ENCODE assay signal across 12 cellular contexts in genomic region chr5:160450164-160450932, GRCh38. TPM values are rescaled to one million over a fixed set of nuclear protein-coding genes. Genes with fewer than 3 reads are reported as not detected.
DNase-seq lines count a peak whose midpoint lies in the region; ATAC-seq, FAIRE-seq and TF ChIP-seq lines count a peak whose summit lies in the region.
"Had no signal": no experiment of that assay in that cellular context is flagged by ENCODE, and none has a peak within 500 bp of the region (broad histone marks: within the 10 kb centered on the region; RNA-seq: fewer than 3 reads in every experiment).

No MANE protein-coding gene starts in this region.

- H3K27ac ChIP-seq in BLaER1 treated with 17β-estradiol and CSF1 and Interleukin-3, amounts not matched to agents 10 nM and 100 nM = no peak overlapping the region
- no peak overlapping the region for H3K27ac ChIP-seq in gastroesophageal sphincter
- H3K27ac ChIP-seq: adrenal gland, dorsolateral prefrontal cortex had no signal

- 78 to 82% methylated on average over 8 to 9 of the region's 9 CpGs for WGBS in gastroesophageal sphincter (ENCODE audit: low coverage in 1 of 2), 2 donors

- FAIRE-seq in GM19239 (lab: Jason Lieb, UNC) = peak; percentile 94
- FAIRE-seq: small intestine had no signal

- H3K4me3 ChIP-seq in BLaER1 treated with 17β-estradiol and CSF1 and Interleukin-3, amounts not matched to agents 10 nM and 100 nM = no peak overlapping the region
- H3K4me3 ChIP-seq in gastroesophageal sphincter = no peak overlapping the region
- H3K4me3 ChIP-seq: adrenal gland, dorsolateral prefrontal cortex had no signal

- no peak for TF ChIP-seq EP300 in gastroesophageal sphincter (IDR thresholded peaks at IDR 0.05)

- no peak for TF ChIP-seq CTCF in gastroesophageal sphincter (IDR thresholded peaks at IDR 0.05)

- no peak overlapping the region for H3K9ac ChIP-seq in BLaER1 treated with 17β-estradiol and CSF1 and Interleukin-3, amounts not matched to agents 10 nM and 100 nM

- TF ChIP-seq POLR2A in gastroesophageal sphincter (IDR thresholded peaks at IDR 0.05) = no peak

- H4K20me1 ChIP-seq in BLaER1 treated with 17β-estradiol and CSF1 and Interleukin-3, amounts not matched to agents 10 nM and 100 nM = no peaks in the 10 kb centered on the region

- H3K27me3 ChIP-seq in BLaER1 treated with 17β-estradiol and CSF1 and Interleukin-3, amounts not matched to agents 10 nM and 100 nM = no peaks in the 10 kb centered on the region
- peaks cover 5% of the 10 kb centered on the region for H3K27me3 ChIP-seq in gastroesophageal sphincter
- H3K27me3 ChIP-seq: adrenal gland, dorsolateral prefrontal cortex had no signal

- H3K36me3 ChIP-seq in BLaER1 treated with 17β-estradiol and CSF1 and Interleukin-3, amounts not matched to agents 10 nM and 100 nM = no peaks in the 10 kb centered on the region
- H3K36me3 ChIP-seq in gastroesophageal sphincter = no peaks in the 10 kb centered on the region
- H3K36me3 ChIP-seq: adrenal gland had no signal

- ATAC-seq in HG02852 (IDR thresholded peaks at IDR 0.05; ENCODE audit: unreplicated experiment) = peak; percentile 66
- peak; percentile 34 for ATAC-seq in HG03558 (IDR thresholded peaks at IDR 0.05; ENCODE audit: extremely low read depth, unreplicated experiment)
- ATAC-seq in gastroesophageal sphincter = no peak

- no peak for DNase-seq in GM19239 (ENCODE audit: insufficient read length, low spot score)
- DNase-seq in KG1 (lab: John Stamatoyannopoulos, UW) = no peak
- DNase-seq in NCI-H1930 (lab: John Stamatoyannopoulos, UW) = no peak
- no peak for DNase-seq in NCI-H2171 (lab: John Stamatoyannopoulos, UW)
- DNase-seq: adrenal gland, dorsolateral prefrontal cortex, NCI-H2227 treated with DMSO at 0.1 percent for 48 hours, small intestine had no signal

- peaks cover 2 to 29% (median 15%) of the 10 kb centered on the region in 10 experiments for H3K4me1 ChIP-seq in BLaER1 treated with 17β-estradiol and CSF1 and Interleukin-3, amounts not matched to agents 10 nM and 100 nM
- H3K4me1 ChIP-seq in gastroesophageal sphincter = no peaks in the 10 kb centered on the region
- H3K4me1 ChIP-seq: adrenal gland had no signal

- peaks cover 0 to 22% (median 12%) of the 10 kb centered on the region in 11 experiments; a peak in 11 of 22 replicates for H3K9me3 ChIP-seq in BLaER1 treated with 17β-estradiol and CSF1 and Interleukin-3, amounts not matched to agents 10 nM and 100 nM (replicated peaks in 1 of 11)
- no peaks in the 10 kb centered on the region for H3K9me3 ChIP-seq in gastroesophageal sphincter
- H3K9me3 ChIP-seq: adrenal gland had no signal

- peak overlapping the region in 7 of 11 experiments; percentile 7 to 30 (median 15); a peak in 4 of 22 replicates for H3K4me2 ChIP-seq in BLaER1 treated with 17β-estradiol and CSF1 and Interleukin-3, amounts not matched to agents 10 nM and 100 nM

RNA-seq across cellular contexts. Expression of gene PTTG1, which starts 28.7 kb away (rescaled TPM):
- total RNA-seq in gastroesophageal sphincter = 10 to 100 TPM in 1 of 4 donors, 1 to 10 TPM in 3; 3.5 to 31.8 (median 4.8) TPM

RNA-seq across cellular contexts. Expression of gene SLU7, which starts 31.5 kb away (rescaled TPM):
- 100 to 1,000 TPM in 1 of 4 donors, 10 to 100 TPM in 3; 52.6 to 133 (median 88.3) TPM for total RNA-seq in gastroesophageal sphincter

RNA-seq across cellular contexts. Expression of gene FAM200C, which starts 50.5 kb away (rescaled TPM):
- 1 to 10 TPM; 3.5 to 9.5 (median 6.8) TPM for total RNA-seq in gastroesophageal sphincter
